Comparison of ENCODE assay signal across 1 cellular context in genomic region chr22:39358196-39358595, GRCh38. TPM values are rescaled to one million over a fixed set of nuclear protein-coding genes. Genes with fewer than 3 reads are reported as not detected.
"Had no signal": no experiment of that assay in that cellular context is flagged by ENCODE, and none has a peak within 500 bp of the region (broad histone marks: within the 10 kb centered on the region; RNA-seq: fewer than 3 reads in every experiment).

No MANE protein-coding gene starts in this region.

RNA-seq across cellular contexts. Expression of gene SYNGR1, which starts 8.4 kb away (rescaled TPM):
- total RNA-seq: activated T-helper 17 cell treated with anti-CD3 and anti-CD28 coated beads, Interleukin-2, amount 50 U/mL, for 72 hours had no signal
